ENCODE assay signal across 17 cellular contexts in genomic region chr21:42001781-42002180, GRCh38. TPM values are rescaled to one million over a fixed set of nuclear protein-coding genes. Genes with fewer than 3 reads are reported as not detected.
DNase-seq lines count a peak whose midpoint lies in the region; ATAC-seq, FAIRE-seq and TF ChIP-seq lines count a peak whose summit lies in the region.
"Had no signal": no experiment of that assay in that cellular context is flagged by ENCODE, and none has a peak within 500 bp of the region (broad histone marks: within the 10 kb centered on the region; RNA-seq: fewer than 3 reads in every experiment).

No MANE protein-coding gene starts in this region.

- H3K27ac ChIP-seq in PC-3 (ENCODE audit: low read length) = peak overlapping the region; percentile 80
- H3K27ac ChIP-seq in GM12878 (ENCODE audit: control insufficient read depth, insufficient read depth) = peak overlapping the region; percentile 79
- no peak overlapping the region for H3K27ac ChIP-seq in naive thymus-derived CD4-positive, alpha-beta T cell (ENCODE audit: low read depth, low read length)
- H3K27ac ChIP-seq: cardiac muscle cell, pancreas, SJCRH30 had no signal

- DNase-seq in activated naive CD4-positive, alpha-beta T cell treated with anti-CD3 and anti-CD28 coated beads for 36 hours = no peak
- no peak for DNase-seq in activated naive CD4-positive, alpha-beta T cell treated with Interleukin-2 at 50 U/mL for 16 hours
- DNase-seq in PC-3 (no peak), GM12878 (ENCODE audit: low read depth, low spot score) (no peak), WTC11 (ENCODE audit: low spot score) (no peak)
- DNase-seq in stimulated activated naive B cell treated with anti-CD40 and anti-IgM and Interleukin-4, amounts not matched to agents 10 μg/mL and 1 μg/mL and 100 μg/mL, for 72 hours = no peak
- no peak for DNase-seq in naive thymus-derived CD4-positive, alpha-beta T cell
- DNase-seq: CD8-positive, alpha-beta memory T cell; natural killer cell; NCI-H1436; NCI-H774; pancreas; SJCRH30 had no signal

- H3K9me3 Mint-ChIP-seq in activated naive CD4-positive, alpha-beta T cell treated with anti-CD3 and anti-CD28 coated beads for 36 hours = peaks cover under 1% of the 10 kb centered on the region
- peaks cover under 1 to 2% of the 10 kb centered on the region in 2 donors for H3K9me3 Mint-ChIP-seq in stimulated activated naive B cell treated with anti-CD40 and anti-IgM and Interleukin-4, amounts not matched to agents 10 μg/mL and 1 μg/mL and 100 μg/mL, for 72 hours
- H3K9me3 Mint-ChIP-seq in WTC11 = peaks cover 12% of the 10 kb centered on the region
- peaks cover 0 to 4% (median 0%) of the 10 kb centered on the region in 11 donors for H3K9me3 Mint-ChIP-seq in naive thymus-derived CD4-positive, alpha-beta T cell
- H3K9me3 Mint-ChIP-seq: CD8-positive, alpha-beta memory T cell; natural killer cell had no signal

- no peak for TF ChIP-seq POLR2A in GM12878 (IDR thresholded peaks at IDR 0.05; ENCODE audit: low read depth, low read length)

- RAD21 ChIA-PET in GM12878 (lab: Charles Lee; ENCODE audit: unreplicated experiment) = interaction anchor here (0.5 to 1.5 kb wide), 4 partner anchors 15 to 106 kb away, joined by 4 to 7 read pairs (median 5); no protein-coding TSS in a partner anchor

- peaks cover 46% of the 10 kb centered on the region for H3K79me2 ChIP-seq in PC-3 (ENCODE audit: low read length)
- H3K79me2 ChIP-seq in GM12878 (ENCODE audit: control insufficient read depth, insufficient read depth, low read length) = peaks cover 43% of the 10 kb centered on the region

- SMC1A ChIA-PET in GM12878 (lab: Charles Lee; ENCODE audit: uncharacterized antibody, unreplicated experiment) = interaction anchor here (1.1 to 1.3 kb wide), 5 partner anchors 10 to 107 kb away, joined by 3 to 5 read pairs (median 3); no protein-coding TSS in a partner anchor

- H2AFZ ChIP-seq in PC-3 (ENCODE audit: low read length) (no peak overlapping the region), GM12878 (ENCODE audit: control insufficient read depth, low read depth, low read length) (no peak overlapping the region)

- H3K27me3 Mint-ChIP-seq in activated naive CD4-positive, alpha-beta T cell treated with anti-CD3 and anti-CD28 coated beads for 36 hours (ENCODE audit: low read depth) = no peaks in the 10 kb centered on the region
- H3K27me3 Mint-ChIP-seq in stimulated activated naive B cell treated with anti-CD40 and anti-IgM and Interleukin-4, amounts not matched to agents 10 μg/mL and 1 μg/mL and 100 μg/mL, for 72 hours = no peaks in the 10 kb centered on the region
- H3K27me3 Mint-ChIP-seq in WTC11 (ENCODE audit: low read depth) = no peaks in the 10 kb centered on the region
- no peaks in the 10 kb centered on the region for H3K27me3 Mint-ChIP-seq in naive thymus-derived CD4-positive, alpha-beta T cell
- H3K27me3 Mint-ChIP-seq: CD8-positive, alpha-beta memory T cell had no signal

- BruUV-seq in PC-3 (replicated peaks; lab: Mats Ljungman, UMichigan) = no TSS peak
- BruUV-seq in GM12878 (replicated peaks; lab: Mats Ljungman, UMichigan) = no TSS peak

- no peak for TF ChIP-seq EP300 in GM12878 (IDR thresholded peaks at IDR 0.05; ENCODE audit: borderline replicate concordance in 1 of 2, control insufficient read depth in 1 of 2, low read depth in 2 of 2, low read length in 2 of 2)

- H3F3A ChIP-seq in PC-3 (ENCODE audit: low read length, unreplicated experiment) = no peaks in the 10 kb centered on the region

- H3K4me3 Mint-ChIP-seq in activated naive CD4-positive, alpha-beta T cell treated with anti-CD3 and anti-CD28 coated beads for 36 hours = peak overlapping the region; percentile 14
- peak overlapping the region; percentile 4 to 14 for H3K4me3 Mint-ChIP-seq in stimulated activated naive B cell treated with anti-CD40 and anti-IgM and Interleukin-4, amounts not matched to agents 10 μg/mL and 1 μg/mL and 100 μg/mL, for 72 hours
- H3K4me3 Mint-ChIP-seq in WTC11 = no peak overlapping the region
- peak overlapping the region in 3 of 10 donors; percentile 25 to 73 (median 50) for H3K4me3 Mint-ChIP-seq in naive thymus-derived CD4-positive, alpha-beta T cell
- H3K4me3 Mint-ChIP-seq: natural killer cell had no signal

- peaks cover 55% of the 10 kb centered on the region for H3K4me1 Mint-ChIP-seq in activated naive CD4-positive, alpha-beta T cell treated with anti-CD3 and anti-CD28 coated beads for 36 hours (ENCODE audit: low read depth)
- H3K4me1 Mint-ChIP-seq in stimulated activated naive B cell treated with anti-CD40 and anti-IgM and Interleukin-4, amounts not matched to agents 10 μg/mL and 1 μg/mL and 100 μg/mL, for 72 hours = peaks cover 41 to 70% of the 10 kb centered on the region in 2 donors
- H3K4me1 Mint-ChIP-seq in WTC11 = peaks cover 2% of the 10 kb centered on the region; the same call in 1 of the 2 replicates
- H3K4me1 Mint-ChIP-seq in naive thymus-derived CD4-positive, alpha-beta T cell = peaks cover 23 to 51% (median 38%) of the 10 kb centered on the region in 7 donors

- H3K9me2 ChIP-seq in PC-3 (replicated peaks; ENCODE audit: low read length) = no peaks in the 10 kb centered on the region

- H3K27me3 ChIP-seq in PC-3 (ENCODE audit: low read length) (no peaks in the 10 kb centered on the region), GM12878 (replicated peaks in 1 of 2; ENCODE audit: control insufficient read depth in 2 of 2, insufficient read depth in 2 of 2, low read length in 1 of 2) (no peaks in the 10 kb centered on the region)
- no peaks in the 10 kb centered on the region for H3K27me3 ChIP-seq in naive thymus-derived CD4-positive, alpha-beta T cell (ENCODE audit: control insufficient read depth in 2 of 2, insufficient read depth in 2 of 2, low read length in 2 of 2)
- H3K27me3 ChIP-seq: cardiac muscle cell, dorsolateral prefrontal cortex, pancreas, SJCRH30 had no signal

- POLR2A ChIA-PET in PC-3 (lab: Charles Lee; ENCODE audit: unreplicated experiment) = no interaction called here
- POLR2A ChIA-PET in GM12878 (lab: Charles Lee) = interaction anchor here (0.5 to 1.5 kb wide), 4 partner anchors 9 to 76 kb away, joined by 3 to 9 read pairs (median 4); no protein-coding TSS in a partner anchor
- POLR2A ChIA-PET in WTC11 (lab: Charles Lee) = no interaction called here
- POLR2A ChIA-PET in naive thymus-derived CD4-positive, alpha-beta T cell (lab: Charles Lee) = interaction anchor here (0.9 to 13.0 kb wide), 5 partner anchors 8 to 107 kb away, joined by 3 to 122 read pairs (median 3); partner anchors contain the start of gene ZBTB21

- H3K4me3 ChIP-seq in PC-3 (ENCODE audit: low read length) (no peak overlapping the region), GM12878 (peak overlapping the region; percentile 50; the same call in 1 of the 2 replicates)
- H3K4me3 ChIP-seq in naive thymus-derived CD4-positive, alpha-beta T cell (ENCODE audit: low read length) = no peak overlapping the region
- H3K4me3 ChIP-seq: cardiac muscle cell, dorsolateral prefrontal cortex, pancreas, SJCRH30 had no signal

- ATAC-seq in PC-3 (no peak), GM12878 (no peak; the same call in 2 of the 3 replicates), WTC11 (no peak), GM18517 (IDR thresholded peaks at IDR 0.05; ENCODE audit: unreplicated experiment) (no peak)
- ATAC-seq in stimulated activated naive B cell treated with anti-CD40 and anti-IgM and Interleukin-4, amounts not matched to agents 10 μg/mL and 1 μg/mL and 100 μg/mL, for 72 hours (replicated peaks) = no peak
- ATAC-seq in naive thymus-derived CD4-positive, alpha-beta T cell = no peak
- ATAC-seq: HCT116, natural killer cell, pancreas had no signal

- WGBS in GM12878 (ENCODE audit: insufficient coverage, insufficient replicate concordance, low lambda C conversion rate, missing lambda C conversion rate) = 76% methylated on average over 2 of the region's 2 CpGs

- H3K9me3 ChIP-seq in PC-3 (ENCODE audit: low read length) (no peaks in the 10 kb centered on the region), GM12878 (replicated peaks; ENCODE audit: control insufficient read depth, insufficient read depth, low read length) (peaks cover under 1% of the 10 kb centered on the region; the same call in 1 of the 3 replicates)
- no peaks in the 10 kb centered on the region for H3K9me3 ChIP-seq in naive thymus-derived CD4-positive, alpha-beta T cell (ENCODE audit: control insufficient read depth in 2 of 3, low read length in 3 of 3)
- H3K9me3 ChIP-seq: pancreas, SJCRH30 had no signal

- H3K4me1 ChIP-seq in PC-3 (ENCODE audit: insufficient read depth, low read length) = peaks cover 31% of the 10 kb centered on the region
- peaks cover 19% of the 10 kb centered on the region for H3K4me1 ChIP-seq in GM12878 (ENCODE audit: control insufficient read depth, insufficient read depth, low read length)
- H3K4me1 ChIP-seq in naive thymus-derived CD4-positive, alpha-beta T cell (ENCODE audit: control insufficient read depth in 2 of 2, insufficient read depth in 2 of 2, low read length in 2 of 2) = peaks cover 6 to 14% of the 10 kb centered on the region in 2 donors
- H3K4me1 ChIP-seq: pancreas, SJCRH30 had no signal

- no peak for TF ChIP-seq RAD21 in GM12878 (IDR thresholded peaks at IDR 0.05; ENCODE audit: insufficient read depth, low read depth, low read length)

- peaks cover 41% of the 10 kb centered on the region for H3K36me3 Mint-ChIP-seq in activated naive CD4-positive, alpha-beta T cell treated with anti-CD3 and anti-CD28 coated beads for 36 hours (ENCODE audit: low read depth)
- peaks cover 37 to 63% of the 10 kb centered on the region in 2 donors for H3K36me3 Mint-ChIP-seq in stimulated activated naive B cell treated with anti-CD40 and anti-IgM and Interleukin-4, amounts not matched to agents 10 μg/mL and 1 μg/mL and 100 μg/mL, for 72 hours
- peaks cover 35% of the 10 kb centered on the region for H3K36me3 Mint-ChIP-seq in WTC11
- peaks cover 8 to 54% (median 32%) of the 10 kb centered on the region in 5 donors for H3K36me3 Mint-ChIP-seq in naive thymus-derived CD4-positive, alpha-beta T cell
- H3K36me3 Mint-ChIP-seq: natural killer cell had no signal

- H3K9ac ChIP-seq in PC-3 (ENCODE audit: low read length) (peak overlapping the region; percentile 34), GM12878 (ENCODE audit: control insufficient read depth, insufficient read depth, low read length) (peak overlapping the region; percentile 55; the same call in 1 of the 2 replicates)

- peak overlapping the region; percentile 55 for H3K4me2 ChIP-seq in PC-3 (ENCODE audit: low read length)
- peak overlapping the region; percentile 48 for H3K4me2 ChIP-seq in GM12878 (ENCODE audit: control insufficient read depth, insufficient read depth)

- in situ Hi-C loops in GM12878 (cut with MboI) = loop anchor here (5.0 kb wide), 1 partner anchor 74 kb away; no protein-coding TSS in a partner anchor

- FAIRE-seq in GM12878 (lab: Jason Lieb, UNC) = no peak
- FAIRE-seq: pancreas had no signal

- CTCF ChIA-PET in activated naive CD4-positive, alpha-beta T cell treated with anti-CD3 and anti-CD28 coated beads for 36 hours (lab: Charles Lee) = no interaction called here
- CTCF ChIA-PET in PC-3 (lab: Charles Lee) = interaction anchor here (1.2 kb wide), 1 partner anchor 185 kb away, joined by 4 read pairs; no protein-coding TSS in a partner anchor
- CTCF ChIA-PET in GM12878 (lab: Yijun Ruan, JAX) = interaction anchor here (0.7 to 2.0 kb wide), 2 partner anchors 79 to 116 kb away, joined by 3 to 9 read pairs; no protein-coding TSS in a partner anchor
- CTCF ChIA-PET in WTC11 (lab: Charles Lee) = no interaction called here
- CTCF ChIA-PET in naive thymus-derived CD4-positive, alpha-beta T cell (lab: Charles Lee) = interaction anchor here (1.4 kb wide), 1 partner anchor 116 kb away, joined by 3 read pairs; no protein-coding TSS in a partner anchor

- no peaks in the 10 kb centered on the region for H4K20me1 ChIP-seq in PC-3 (ENCODE audit: low read length)
- H4K20me1 ChIP-seq in GM12878 (ENCODE audit: control insufficient read depth, insufficient read depth) = no peaks in the 10 kb centered on the region

- intact Hi-C loops in activated naive CD4-positive, alpha-beta T cell treated with anti-CD3 and anti-CD28 coated beads for 36 hours (cut with micrococcal nuclease) = loop anchor here (1.0 to 10.0 kb wide), 8 partner anchors 9 to 403 kb away; partner anchors contain the start of genes PRDM15, UBASH3A and ZBTB21
- intact Hi-C loops in PC-3 (cut with micrococcal nuclease) (loop anchor here (2.0 kb wide), 2 partner anchors 41 to 115 kb away; no protein-coding TSS in a partner anchor), GM12878 (cut with micrococcal nuclease; ENCODE audit: unreplicated experiment) (loop anchor here (2.0 to 10.0 kb wide), 4 partner anchors 49 to 637 kb away; partner anchors contain the start of genes C2CD2 and MX2)
- intact Hi-C loops in naive thymus-derived CD4-positive, alpha-beta T cell (cut with micrococcal nuclease) = loop anchor here in 1 of 2 donors (1.0 to 10.0 kb wide), 4 partner anchors 9 to 637 kb away; partner anchors contain the start of genes MX2 and ZBTB21

- peaks cover 20% of the 10 kb centered on the region for H3K36me3 ChIP-seq in PC-3 (ENCODE audit: low read depth, low read length)
- peaks cover 2 to 14% of the 10 kb centered on the region in 2 experiments for H3K36me3 ChIP-seq in GM12878 (ENCODE audit: control insufficient read depth in 2 of 2, insufficient read depth in 2 of 2, low read length in 1 of 2)
- peaks cover 0 to 11% (median 6%) of the 10 kb centered on the region in 3 experiments for H3K36me3 ChIP-seq in naive thymus-derived CD4-positive, alpha-beta T cell (ENCODE audit: control insufficient read depth in 2 of 3, insufficient read depth in 3 of 3, low read length in 3 of 3)
- H3K36me3 ChIP-seq: cardiac muscle cell, pancreas had no signal

- H3K27ac Mint-ChIP-seq in activated naive CD4-positive, alpha-beta T cell treated with anti-CD3 and anti-CD28 coated beads for 36 hours = peak overlapping the region; percentile 86
- peak overlapping the region; percentile 11 for H3K27ac Mint-ChIP-seq in stimulated activated naive B cell treated with anti-CD40 and anti-IgM and Interleukin-4, amounts not matched to agents 10 μg/mL and 1 μg/mL and 100 μg/mL, for 72 hours
- H3K27ac Mint-ChIP-seq in WTC11 = no peak overlapping the region
- H3K27ac Mint-ChIP-seq in naive thymus-derived CD4-positive, alpha-beta T cell = peak overlapping the region in 4 of 9 donors; percentile 6 to 80 (median 26)
- H3K27ac Mint-ChIP-seq: natural killer cell had no signal

- TF ChIP-seq CTCF in PC-3 (conservative IDR thresholded peaks at IDR 0.05; ENCODE audit: low read depth, low read length) (no peak), GM12878 (IDR thresholded peaks at IDR 0.05 in 2 of 3, conservative IDR thresholded peaks at IDR 0.05 in 1 of 3; ENCODE audit: control insufficient read depth in 2 of 3, extremely low read depth in 1 of 3, insufficient read depth in 1 of 3, low read depth in 3 of 3, low read length in 3 of 3) (no peak), WTC11 (IDR thresholded peaks at IDR 0.05) (no peak)

RNA-seq across cellular contexts. Expression of gene ZBTB21, which starts 8.4 kb away (rescaled TPM):
- 10 to 100 TPM; 27.8 to 28.0 TPM for total RNA-seq in activated naive CD4-positive, alpha-beta T cell treated with anti-CD3 and anti-CD28 coated beads for 36 hours
- 8.1 and 9.2 TPM in 2 replicates for total RNA-seq in PC-3 (2014; rRNA removed)
- total RNA-seq in GM12878 (2013; cell fraction: nucleolus; rRNA removed) = 28.7 and 28.9 TPM in 2 replicates
- 8.5 and 9.8 TPM in 2 replicates for total RNA-seq in GM12878 (2014; rRNA removed)
- total RNA-seq in GM12878 (2014; rRNA removed; fragmentation: Illumina TruSeq; extraction: Trizol) = 13.1 and 13.4 TPM in 2 replicates
- 17.9 and 21.6 TPM in 2 replicates for total RNA-seq in GM12878 (2021)
- 6.1 TPM for polyA plus RNA-seq in GM12878 (2011; ENCODE audit: low read depth)
- polyA plus RNA-seq in GM12878 (2011; rRNA removed) = 9.1 and 9.6 TPM in 2 replicates
- polyA plus RNA-seq in GM12878 (2011; cell fraction: cytosol; rRNA removed) = 5.7 and 11.2 TPM in 2 replicates
- polyA plus RNA-seq in GM12878 (2011; cell fraction: nucleus; rRNA removed) = 12.9 and 18.3 TPM in 2 replicates
- polyA plus RNA-seq in GM12878 (2012) = 9.1 and 9.6 TPM in 2 replicates
- 12.6 and 12.7 TPM in 2 replicates for polyA plus RNA-seq in GM12878 (2014; fragmentation: Illumina TruSeq; extraction: Trizol)
- 1 to 10 TPM; 1.8 to 2.3 TPM for polyA plus RNA-seq in GM12878 (2014; fragmentation: Nextera tagmentation; extraction: Ambion mirVana)
- polyA plus RNA-seq in GM12878 (2014; rRNA removed) = 6.3 and 7.0 TPM in 2 replicates
- polyA plus RNA-seq in GM12878 (2016; fragmentation: Nextera tagmentation; extraction: Ambion mirVana) = 10 to 100 TPM; 11.3 to 13.9 TPM
- 14.7 and 15.7 TPM in 2 replicates for polyA minus RNA-seq in GM12878 (2011; rRNA and poly(A)+ RNA removed)
- polyA minus RNA-seq in GM12878 (2011; cell fraction: cytosol; rRNA and poly(A)+ RNA removed) = 6.4 and 8.6 TPM in 2 replicates
- polyA minus RNA-seq in GM12878 (2011; cell fraction: nucleus; rRNA and poly(A)+ RNA removed) = 10.8 and 12.8 TPM in 2 replicates
- total RNA-seq in WTC11 (2021) = 13.8 to 14.2 TPM (median 14.2 TPM) in 3 replicates
- total RNA-seq in naive thymus-derived CD4-positive, alpha-beta T cell = 100 to 1,000 TPM in 2 of 5 experiments, 10 to 100 TPM in 3; 16.8 to 137 (median 25.2) TPM
- polyA plus RNA-seq in naive thymus-derived CD4-positive, alpha-beta T cell = 1 to 10 TPM; 4.3 to 9.7 TPM

RNA-seq across cellular contexts. Expression of gene C2CD2, which starts 48.0 kb away (rescaled TPM):
- total RNA-seq in activated naive CD4-positive, alpha-beta T cell treated with anti-CD3 and anti-CD28 coated beads for 36 hours = 1 to 10 TPM; 6.9 to 7.3 TPM
- total RNA-seq in PC-3 (2014; rRNA removed) (50.4 and 81.4 TPM in 2 replicates), GM12878 (2014; rRNA removed) (13.0 and 13.7 TPM in 2 replicates), GM12878 (2014; rRNA removed; fragmentation: Illumina TruSeq; extraction: Trizol) (8.3 and 10.9 TPM in 2 replicates), GM12878 (2021) (11.2 and 11.6 TPM in 2 replicates), WTC11 (2021) (11.2 to 14.9 TPM (median 14.1 TPM) in 3 replicates)
- 193 and 225 TPM in 2 replicates for total RNA-seq in GM12878 (2013; cell fraction: nucleolus; rRNA removed)
- 4.4 TPM for polyA plus RNA-seq in GM12878 (2011; ENCODE audit: low read depth)
- polyA plus RNA-seq in GM12878 (2011; rRNA removed) (26.9 and 30.9 TPM in 2 replicates), GM12878 (2014; fragmentation: Illumina TruSeq; extraction: Trizol) (8.8 and 9.3 TPM in 2 replicates), GM12878 (2014; fragmentation: Nextera tagmentation; extraction: Ambion mirVana) (1 to 10 TPM; 2.2 to 2.9 TPM), GM12878 (2014; rRNA removed) (9.9 and 11.1 TPM in 2 replicates), GM12878 (2016; fragmentation: Nextera tagmentation; extraction: Ambion mirVana) (1 to 10 TPM; 2.5 to 4.9 TPM)
- 22.6 and 26.7 TPM in 2 replicates for polyA plus RNA-seq in GM12878 (2011; cell fraction: cytosol; rRNA removed)
- 59.4 and 76.9 TPM in 2 replicates for polyA plus RNA-seq in GM12878 (2011; cell fraction: nucleus; rRNA removed)
- polyA plus RNA-seq in GM12878 (2012) = 7.7 and 13.4 TPM in 2 replicates
- polyA minus RNA-seq in GM12878 (2011; rRNA and poly(A)+ RNA removed) = 57.2 and 71.5 TPM in 2 replicates
- 9.8 and 11.5 TPM in 2 replicates for polyA minus RNA-seq in GM12878 (2011; cell fraction: cytosol; rRNA and poly(A)+ RNA removed)
- 29.0 and 42.4 TPM in 2 replicates for polyA minus RNA-seq in GM12878 (2011; cell fraction: nucleus; rRNA and poly(A)+ RNA removed)
- 10 to 100 TPM in 4 of 5 experiments, 1 to 10 TPM in 1; 7.1 to 14.8 (median 14.0) TPM for total RNA-seq in naive thymus-derived CD4-positive, alpha-beta T cell
- polyA plus RNA-seq in naive thymus-derived CD4-positive, alpha-beta T cell = 1 to 10 TPM; 2.8 to 4.9 TPM

Comparison
In these comparisons a context has a peak if more than half of its experiments do, and no peak if none do; other contexts are left out.
1. CTCF ChIA-PET loops: an anchor here in PC-3 (1.2 kb wide), GM12878 (0.7 to 2.0 kb wide) and naive thymus-derived CD4-positive, alpha-beta T cell (1.4 kb wide); none called in activated naive CD4-positive, alpha-beta T cell treated with anti-CD3 and anti-CD28 coated beads for 36 hours and WTC11.
2. POLR2A ChIA-PET loops: an anchor here in GM12878 (0.5 to 1.5 kb wide) and naive thymus-derived CD4-positive, alpha-beta T cell (0.9 to 13.0 kb wide); none called in PC-3 and WTC11.